In the genomic region with DNA sequence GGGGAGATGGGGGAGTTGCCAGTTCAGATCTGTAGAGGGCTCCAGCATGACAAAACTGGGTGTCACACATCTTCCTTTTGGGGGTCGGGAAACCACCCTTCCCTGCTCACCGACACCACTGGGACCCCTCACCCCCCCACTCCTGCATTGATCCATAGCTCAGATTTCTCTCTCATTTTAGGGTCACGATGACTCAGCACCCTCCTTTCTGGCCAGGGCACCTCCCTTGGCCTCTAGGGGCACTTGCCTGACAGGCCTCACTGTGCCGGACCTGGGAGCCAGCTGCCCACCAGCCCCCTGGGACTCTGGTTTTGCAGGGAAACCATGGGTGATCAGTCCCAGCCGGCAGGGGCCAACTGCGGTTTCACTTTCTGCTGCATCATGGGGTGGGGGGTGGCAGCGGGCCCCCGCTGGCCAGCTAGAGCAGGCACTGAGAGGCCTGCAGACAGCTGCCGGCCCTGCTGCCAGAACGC, we compare ENCODE assay signal across 8 cellular contexts.
DNase-seq lines count a peak whose midpoint lies in the region; ATAC-seq and TF ChIP-seq lines count a peak whose summit lies in the region.

No MANE protein-coding gene starts in this region.

- WGBS in mammary epithelial cell (ENCODE audit: low coverage, missing lambda C conversion rate): 46% methylated on average over 6 of the region's 10 CpGs
- 21 to 39% (median 32%) methylated on average over 10 of the region's 10 CpGs for WGBS in spleen, 5 donors
- 68% methylated on average over 8 of the region's 10 CpGs for WGBS in prostate gland

- no peak overlapping the region for H3K4me2 ChIP-seq in mammary epithelial cell (ENCODE audit: insufficient read depth, low read depth, low read length)

- no peak overlapping the region for H3K9ac ChIP-seq in mammary epithelial cell (ENCODE audit: insufficient read depth, low read length)

- peak overlapping the region; percentile 38 for H3K27ac ChIP-seq in left ventricle myocardium inferior (replicated peaks)
- H3K27ac ChIP-seq in mammary epithelial cell (ENCODE audit: insufficient read depth, low read depth, low read length): peak overlapping the region; percentile 95
- peak overlapping the region in 2 of 8 donors; percentile 10 to 18 for H3K27ac ChIP-seq in spleen
- peak overlapping the region in 1 of 2 donors; percentile 25 for H3K27ac ChIP-seq in prostate gland

- no peak for TF ChIP-seq POLR2A in spleen (IDR thresholded peaks at IDR 0.05)
- no peak for TF ChIP-seq POLR2A in prostate gland (IDR thresholded peaks at IDR 0.05)

- H4K20me1 ChIP-seq in mammary epithelial cell (ENCODE audit: insufficient read depth, low read length): no peaks in the 10 kb centered on the region

- peak overlapping the region; percentile 17 for H3K4me3 ChIP-seq in left ventricle myocardium inferior
- no peak overlapping the region for H3K4me3 ChIP-seq in mammary epithelial cell (replicated peaks in 1 of 3; ENCODE audit: insufficient read depth in 1 of 3, low read depth in 2 of 3, low read length in 3 of 3)
- peak overlapping the region in 2 of 8 donors; percentile 1 to 2 for H3K4me3 ChIP-seq in spleen
- H3K4me3 ChIP-seq in prostate gland: no peak overlapping the region

- no peak for ATAC-seq in Right ventricle myocardium inferior
- peak; percentile 43 for ATAC-seq in HG03280 (IDR thresholded peaks at IDR 0.05; ENCODE audit: unreplicated experiment)

- TF ChIP-seq CTCF in left ventricle myocardium inferior (IDR thresholded peaks at IDR 0.05; ENCODE audit: borderline replicate concordance) (no peak), mammary epithelial cell (conservative IDR thresholded peaks at IDR 0.05 in 1 of 2, IDR thresholded peaks at IDR 0.05 in 1 of 2; ENCODE audit: extremely low read depth in 1 of 2, insufficient read depth in 1 of 2, low read depth in 1 of 2, low read length in 2 of 2) (peak in 1 of 2 donors; percentile 4), spleen (IDR thresholded peaks at IDR 0.05 in 8 of 11, conservative IDR thresholded peaks at IDR 0.05 in 3 of 11) (no peak), prostate gland (IDR thresholded peaks at IDR 0.05) (no peak)

- H2AFZ ChIP-seq in mammary epithelial cell (ENCODE audit: low read depth, low read length): no peak overlapping the region

- DNase-seq in left ventricle myocardium inferior (no peak), Right ventricle myocardium inferior (ENCODE audit: missing footprints) (no peak), mammary epithelial cell (no peak), spleen (peak; percentile 73), prostate gland (ENCODE audit: low spot score) (no peak), HuH-7 (ENCODE audit: low spot score) (no peak), putamen (ENCODE audit: low spot score) (no peak)

- intact Hi-C loops in left ventricle myocardium inferior (cut with micrococcal nuclease): no loop called here
- intact Hi-C loops in Right ventricle myocardium inferior (cut with DNase I): no loop called here
- intact Hi-C loops in mammary epithelial cell (cut with micrococcal nuclease): no loop called here
- intact Hi-C loops in spleen (cut with DNase I; ENCODE audit: low total_unique reads): no loop called here
- intact Hi-C loops in prostate gland (cut with DNase I): no loop called here

- H3K27me3 ChIP-seq in left ventricle myocardium inferior (ENCODE audit: low read depth): no peaks in the 10 kb centered on the region
- H3K27me3 ChIP-seq in mammary epithelial cell (ENCODE audit: insufficient read depth, low read length): no peaks in the 10 kb centered on the region
- no peaks in the 10 kb centered on the region for H3K27me3 ChIP-seq in spleen (replicated peaks in 1 of 7)
- H3K27me3 ChIP-seq in prostate gland (replicated peaks; ENCODE audit: insufficient read depth): no peaks in the 10 kb centered on the region

- BruUV-seq in mammary epithelial cell (replicated peaks; lab: Mats Ljungman, UMichigan): no TSS peak

- in situ Hi-C loops in mammary epithelial cell (cut with MboI; ENCODE audit: low sequenced_read_pairs in 2 of 2): no loop called here

- dilution Hi-C loops in mammary epithelial cell (cut with HindIII; ENCODE audit: low sequenced_read_pairs): no loop called here

- H3K4me1 ChIP-seq in left ventricle myocardium inferior: peaks cover 72% of the 10 kb centered on the region
- H3K4me1 ChIP-seq in mammary epithelial cell (ENCODE audit: insufficient read depth, low read length): peaks cover 53% of the 10 kb centered on the region
- peaks cover 0 to 31% (median 22%) of the 10 kb centered on the region in 6 donors for H3K4me1 ChIP-seq in spleen
- peaks cover 11% of the 10 kb centered on the region for H3K4me1 ChIP-seq in prostate gland (replicated peaks)

- H3K79me2 ChIP-seq in mammary epithelial cell (ENCODE audit: insufficient read depth, low read length): peaks cover 100% of the 10 kb centered on the region

- H3K36me3 ChIP-seq in left ventricle myocardium inferior: no peaks in the 10 kb centered on the region
- peaks cover 1% of the 10 kb centered on the region for H3K36me3 ChIP-seq in mammary epithelial cell (ENCODE audit: insufficient read depth, low read length)
- no peaks in the 10 kb centered on the region for H3K36me3 ChIP-seq in spleen
- no peaks in the 10 kb centered on the region for H3K36me3 ChIP-seq in prostate gland

- CTCF ChIA-PET in mammary epithelial cell (lab: Charles Lee; ENCODE audit: low non-redundant PET): interaction anchor here (1.0 kb wide), 1 partner anchor 391 kb away, joined by 18 read pairs; a partner anchor contains a TSS

- no peaks in the 10 kb centered on the region for H3K9me3 ChIP-seq in left ventricle myocardium inferior (replicated peaks)
- H3K9me3 ChIP-seq in mammary epithelial cell (replicated peaks; ENCODE audit: insufficient read depth, low read length): no peaks in the 10 kb centered on the region
- no peaks in the 10 kb centered on the region for H3K9me3 ChIP-seq in spleen
- H3K9me3 ChIP-seq in prostate gland: no peaks in the 10 kb centered on the region
